In the genomic region with DNA sequence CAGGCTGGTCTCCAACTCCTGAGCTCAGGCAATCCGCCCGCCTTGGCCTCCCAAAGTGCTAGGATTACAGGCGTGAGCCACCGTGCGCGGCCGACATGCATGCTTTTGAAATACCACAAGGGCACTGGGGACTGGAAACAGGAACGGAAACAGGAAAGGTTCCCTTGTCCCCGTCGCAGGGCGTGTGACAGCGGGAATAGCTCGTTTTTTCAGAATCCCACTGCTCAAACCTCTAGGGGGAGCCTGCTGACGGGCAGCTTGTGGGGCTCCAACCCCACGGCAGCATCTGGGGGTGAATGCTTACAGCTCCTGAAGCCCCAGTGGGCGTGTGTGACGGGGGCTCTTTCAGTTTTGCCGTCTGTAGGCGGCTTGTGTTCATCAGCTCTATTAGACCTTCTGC, we compare ENCODE assay signal across 9 cellular contexts. TPM values are rescaled to one million over a fixed set of nuclear protein-coding genes. Genes with fewer than 3 reads are reported as not detected.
DNase-seq lines count a peak whose midpoint lies in the region; ATAC-seq and TF ChIP-seq lines count a peak whose summit lies in the region.
"Had no signal": no experiment of that assay in that cellular context is flagged by ENCODE, and none has a peak within 500 bp of the region (broad histone marks: within the 10 kb centered on the region; RNA-seq: fewer than 3 reads in every experiment).

No MANE protein-coding gene starts in this region.

- H3K27ac Mint-ChIP-seq in activated CD4-positive, alpha-beta T cell treated with anti-CD3 and anti-CD28 coated beads, Interleukin-2, amount 10 ng/mL, durations not matched to agents 7 days and 5 days, result no peak overlapping the region

- H3K27me3 Mint-ChIP-seq in activated CD4-positive, alpha-beta T cell treated with anti-CD3 and anti-CD28 coated beads, Interleukin-2, amount 10 ng/mL, durations not matched to agents 7 days and 5 days, result peaks cover 11% of the 10 kb centered on the region

- no peaks in the 10 kb centered on the region for H3K9me3 Mint-ChIP-seq in activated CD4-positive, alpha-beta T cell treated with anti-CD3 and anti-CD28 coated beads, Interleukin-2, amount 10 ng/mL, durations not matched to agents 7 days and 5 days

- ATAC-seq in GM19463 (IDR thresholded peaks at IDR 0.05; ENCODE audit: unreplicated experiment) (no peak), GM19452 (IDR thresholded peaks at IDR 0.05; ENCODE audit: unreplicated experiment) (no peak)

- CTCF ChIA-PET in activated CD4-positive, alpha-beta T cell treated with anti-CD3 and anti-CD28 coated beads, Interleukin-2, amount 10 ng/mL, durations not matched to agents 7 days and 5 days (lab: Charles Lee), result interaction anchor here (1.0 to 3.2 kb wide), 8 partner anchors 8 to 163 kb away, joined by 3 to 18 read pairs (median 4); no protein-coding TSS in a partner anchor

- peak; percentile 11 for DNase-seq in activated CD4-positive, alpha-beta T cell treated with anti-CD3 and anti-CD28 coated beads for 1 hour
- no peak for DNase-seq in activated CD4-positive, alpha-beta T cell treated with anti-CD3 and anti-CD28 coated beads, Interleukin-2, amount 10 ng/mL, durations not matched to agents 7 days and 5 days
- peak; percentile 34 to 47 for DNase-seq in activated CD4-positive, alpha-beta T cell treated with anti-CD3 and anti-CD28 coated beads, Interleukin-2, amount 50 U/mL, for 4 hours
- DNase-seq in fibroblast of mammary gland (ENCODE audit: low read depth), result no peak
- peak; percentile 11 to 46 for DNase-seq in stimulated activated CD4-positive, alpha-beta T cell treated with anti-CD3 and anti-CD28 coated beads, Interleukin-1b, Interleukin-23, amount 100 ng/mL, for 4 hours (ENCODE audit: low read depth in 2 of 2)
- DNase-seq in effector CD4-positive, alpha-beta T cell, result no peak

- POLR2A ChIA-PET in activated CD4-positive, alpha-beta T cell treated with anti-CD3 and anti-CD28 coated beads, Interleukin-2, amount 10 ng/mL, durations not matched to agents 7 days and 5 days (lab: Charles Lee), result no interaction called here

- no peak overlapping the region for H3K4me3 ChIP-seq in fibroblast of mammary gland (ENCODE audit: control insufficient read depth, low read depth, low read length)

- no peaks in the 10 kb centered on the region for H3K36me3 Mint-ChIP-seq in activated CD4-positive, alpha-beta T cell treated with anti-CD3 and anti-CD28 coated beads, Interleukin-2, amount 10 ng/mL, durations not matched to agents 7 days and 5 days (ENCODE audit: low read depth)
- H3K36me3 Mint-ChIP-seq: brain had no signal

- TF ChIP-seq CTCF in fibroblast of mammary gland (conservative IDR thresholded peaks at IDR 0.05; ENCODE audit: control insufficient read depth, insufficient read depth, low read depth, low read length), result peak; percentile 28

- H3K4me1 Mint-ChIP-seq in activated CD4-positive, alpha-beta T cell treated with anti-CD3 and anti-CD28 coated beads, Interleukin-2, amount 10 ng/mL, durations not matched to agents 7 days and 5 days, result peaks cover 23% of the 10 kb centered on the region

- H3K4me3 Mint-ChIP-seq in activated CD4-positive, alpha-beta T cell treated with anti-CD3 and anti-CD28 coated beads, Interleukin-2, amount 10 ng/mL, durations not matched to agents 7 days and 5 days, result no peak overlapping the region
- H3K4me3 Mint-ChIP-seq: brain had no signal

RNA-seq across cellular contexts. Expression of a gene that starts 18.8 kb away (rescaled TPM):
- total RNA-seq in activated CD4-positive, alpha-beta T cell treated with anti-CD3 and anti-CD28 coated beads, Interleukin-2, amount 10 ng/mL, durations not matched to agents 7 days and 5 days, result not detected

RNA-seq across cellular contexts. Expression of a gene that starts 45.7 kb away (rescaled TPM):
- total RNA-seq in activated CD4-positive, alpha-beta T cell treated with anti-CD3 and anti-CD28 coated beads, Interleukin-2, amount 10 ng/mL, durations not matched to agents 7 days and 5 days, result under 1 TPM; 0.29 to 0.62 TPM

RNA-seq across cellular contexts. Expression of a gene that starts 53.4 kb away (rescaled TPM):
- not detected for total RNA-seq in activated CD4-positive, alpha-beta T cell treated with anti-CD3 and anti-CD28 coated beads, Interleukin-2, amount 10 ng/mL, durations not matched to agents 7 days and 5 days

Comparison
In these comparisons a context has a peak if more than half of its experiments do, and no peak if none do; other contexts are left out.
1. DNase-seq: peak in activated CD4-positive, alpha-beta T cell treated with anti-CD3 and anti-CD28 coated beads for 1 hour (single experiment), activated CD4-positive, alpha-beta T cell treated with anti-CD3 and anti-CD28 coated beads, Interleukin-2, amount 50 U/mL, for 4 hours (2 of 2) and stimulated activated CD4-positive, alpha-beta T cell treated with anti-CD3 and anti-CD28 coated beads, Interleukin-1b, Interleukin-23, amount 100 ng/mL, for 4 hours (2 of 2); none in activated CD4-positive, alpha-beta T cell treated with anti-CD3 and anti-CD28 coated beads, Interleukin-2, amount 10 ng/mL, durations not matched to agents 7 days and 5 days (single experiment), fibroblast of mammary gland (single experiment) and effector CD4-positive, alpha-beta T cell (single experiment).